In the genomic region with DNA sequence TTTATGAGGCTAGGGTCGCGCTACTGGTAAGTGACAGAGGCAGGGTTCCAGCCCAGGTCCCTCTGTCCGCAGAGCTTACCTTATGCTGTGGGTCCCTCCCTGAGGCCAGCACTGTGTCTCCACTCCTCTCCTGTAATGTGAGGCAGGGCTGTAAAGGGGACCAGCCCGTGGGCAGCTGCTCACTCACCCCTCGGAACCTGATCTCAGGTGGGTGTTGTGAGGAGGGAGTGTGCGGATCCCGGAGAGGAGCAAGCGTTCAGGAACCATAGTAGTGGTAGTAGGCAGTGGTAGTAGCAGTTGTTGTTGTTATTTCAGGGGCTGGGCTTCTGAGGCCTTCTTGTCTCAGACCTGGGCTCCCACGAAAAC, we compare ENCODE assay signal across 8 cellular contexts. TPM values are rescaled to one million over a fixed set of nuclear protein-coding genes. Genes with fewer than 3 reads are reported as not detected.
DNase-seq lines count a peak whose midpoint lies in the region; ATAC-seq, FAIRE-seq and TF ChIP-seq lines count a peak whose summit lies in the region.

No MANE protein-coding gene starts in this region.

- no peak for ATAC-seq in naive B cell (ENCODE audit: low read depth in 2 of 2)
- no peak for ATAC-seq in GM18867 (IDR thresholded peaks at IDR 0.05; ENCODE audit: unreplicated experiment)

- DNase-seq in AG10803 (ENCODE audit: low read depth) (no peak), bronchial epithelial cell (ENCODE audit: low read depth) (no peak), naive B cell (no peak), AML-193 (lab: John Stamatoyannopoulos, UW) (no peak), RPMI8226 (no peak), NCI-H1105 treated with DMSO at 0.1 percent for 48 hours (lab: John Stamatoyannopoulos, UW) (no peak)

- H3K9me3 Mint-ChIP-seq in IgD-negative memory B cell, result no peaks in the 10 kb centered on the region
- no peaks in the 10 kb centered on the region for H3K9me3 Mint-ChIP-seq in naive B cell

- H3K27me3 Mint-ChIP-seq in IgD-negative memory B cell (no peaks in the 10 kb centered on the region), naive B cell (peaks cover 0 to 13% (median 9%) of the 10 kb centered on the region in 3 donors)

- peaks cover 40% of the 10 kb centered on the region for H3K36me3 ChIP-seq in bronchial epithelial cell (ENCODE audit: control insufficient read depth, insufficient read depth, low read length)

- peak overlapping the region; percentile 98 to 100 (median 100) for H3K27ac Mint-ChIP-seq in IgD-negative memory B cell
- H3K27ac Mint-ChIP-seq in naive B cell, result peak overlapping the region; percentile 98 to 99 (median 99)

- no peaks in the 10 kb centered on the region for H3K27me3 ChIP-seq in bronchial epithelial cell (ENCODE audit: control insufficient read depth, insufficient read depth, low read length)

- TF ChIP-seq CTCF in AG10803 (conservative IDR thresholded peaks at IDR 0.05; ENCODE audit: low read length) (no peak), bronchial epithelial cell (IDR thresholded peaks at IDR 0.05; ENCODE audit: insufficient read depth, low read length, severe bottlenecking) (no peak)

- FAIRE-seq in bronchial epithelial cell (lab: Jason Lieb, UNC), result no peak

- H3K4me3 Mint-ChIP-seq in IgD-negative memory B cell (peak overlapping the region; percentile 98 to 99 (median 98)), naive B cell (peak overlapping the region; percentile 87 to 97 (median 96))

- H3K4me3 ChIP-seq in AG10803 (ENCODE audit: low read length) (peak overlapping the region; percentile 84), bronchial epithelial cell (ENCODE audit: low read depth, low read length) (peak overlapping the region; percentile 80)

- H3K4me1 Mint-ChIP-seq in IgD-negative memory B cell (peaks cover 22 to 32% (median 26%) of the 10 kb centered on the region in 3 donors), naive B cell (peaks cover 45 to 71% (median 69%) of the 10 kb centered on the region in 3 donors)

- peaks cover 12% of the 10 kb centered on the region for H3K36me3 Mint-ChIP-seq in IgD-negative memory B cell
- peaks cover 0 to under 1% of the 10 kb centered on the region in 2 donors for H3K36me3 Mint-ChIP-seq in naive B cell

RNA-seq across cellular contexts. Expression of a gene that starts 1.7 kb away (rescaled TPM):
- polyA plus RNA-seq in IgD-negative memory B cell, result 20.6 TPM
- total RNA-seq in bronchial epithelial cell, result 14.2 and 24.2 TPM in 2 replicates
- polyA plus RNA-seq in naive B cell (ENCODE audit: low read depth in 6 of 6), result 10 to 100 TPM; 15.5 to 26.7 (median 17.6) TPM

RNA-seq across cellular contexts. Expression of a gene that starts 38.5 kb away (rescaled TPM):
- polyA plus RNA-seq in IgD-negative memory B cell (151 TPM), naive B cell (ENCODE audit: low read depth in 6 of 6) (100 to 1,000 TPM; 137 to 208 (median 175) TPM)
- total RNA-seq in bronchial epithelial cell, result 50.1 and 74.5 TPM in 2 replicates
